1 cellular context compared by ENCODE assay signal in genomic region chr2:99389946-99390345, GRCh38.
TF ChIP-seq lines count a peak whose summit lies in the region.

No MANE protein-coding gene starts in this region.

TF ChIP-seq in GM23338, 12 proteins besides CTCF, POLR2A, EP300 and RAD21:
- TF ChIP-seq REST (IDR thresholded peaks at IDR 0.05; ENCODE audit: unreplicated experiment) = no peak
- no peak for TF ChIP-seq ETS1 (IDR thresholded peaks at IDR 0.05)
- TF ChIP-seq JUNB (IDR thresholded peaks at IDR 0.05; ENCODE audit: unreplicated experiment) = no peak
- no peak for TF ChIP-seq STAT1 (IDR thresholded peaks at IDR 0.05; ENCODE audit: unreplicated experiment)
- TF ChIP-seq NANOG (IDR thresholded peaks at IDR 0.05; ENCODE audit: borderline replicate concordance) = no peak
- TF ChIP-seq EZH2 (IDR thresholded peaks at IDR 0.05; ENCODE audit: low read depth, unreplicated experiment) = no peak
- TF ChIP-seq CREB1 (CRISPR knock-in tag; IDR thresholded peaks at IDR 0.05; ENCODE audit: low read depth) = no peak
- no peak for TF ChIP-seq EZH2phosphoT487 (IDR thresholded peaks at IDR 0.05; ENCODE audit: unreplicated experiment)
- no peak for TF ChIP-seq ZNF114 (CRISPR knock-in tag; IDR thresholded peaks at IDR 0.05)
- TF ChIP-seq ZNF331 (CRISPR knock-in tag; IDR thresholded peaks at IDR 0.05; ENCODE audit: low read depth) = no peak
